Comparison of ENCODE assay signal across 7 cellular contexts in the genomic region with DNA sequence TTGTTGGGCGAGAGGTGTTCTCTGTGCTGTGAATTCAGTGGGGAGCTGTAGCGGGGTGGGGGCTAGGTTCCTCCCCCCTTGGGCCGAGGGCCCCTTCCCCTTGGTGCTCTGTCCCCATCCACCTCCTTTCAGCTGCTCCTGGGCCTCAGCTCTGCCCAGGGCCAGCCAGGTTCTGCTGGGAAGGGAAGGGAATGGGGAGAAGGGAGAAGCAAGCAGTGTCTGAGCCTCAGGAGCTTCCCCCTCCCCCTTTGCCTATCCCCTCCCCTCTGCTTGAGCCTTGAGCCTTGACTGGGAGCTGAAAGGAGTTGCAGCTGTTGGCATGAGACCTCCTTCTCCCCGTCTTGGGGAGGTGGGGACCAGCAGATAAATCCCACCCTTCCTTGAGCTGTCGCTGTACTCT. TPM values are rescaled to one million over a fixed set of nuclear protein-coding genes. Genes with fewer than 3 reads are reported as not detected.
DNase-seq lines count a peak whose midpoint lies in the region; ATAC-seq and TF ChIP-seq lines count a peak whose summit lies in the region.

No MANE protein-coding gene starts in this region.

- H3K4me3 ChIP-seq in HAP-1 (peak overlapping the region; percentile 88), SJCRH30 (peak overlapping the region; percentile 92), fibroblast of pulmonary artery (replicated peaks; ENCODE audit: low read depth, low read length) (peak overlapping the region; percentile 87), rectal smooth muscle tissue (ENCODE audit: low read length) (peak overlapping the region; percentile 93)

- H3K27me3 ChIP-seq in HAP-1 (ENCODE audit: low read depth) (no peaks in the 10 kb centered on the region), SJCRH30 (no peaks in the 10 kb centered on the region), rectal smooth muscle tissue (ENCODE audit: control insufficient read depth, insufficient read depth, low read length) (no peaks in the 10 kb centered on the region)

- no peak overlapping the region for H3K9ac ChIP-seq in rectal smooth muscle tissue (ENCODE audit: low read length)

- ATAC-seq in HG02588 (IDR thresholded peaks at IDR 0.05; ENCODE audit: unreplicated experiment), result no peak
- no peak for ATAC-seq in GM18867 (IDR thresholded peaks at IDR 0.05; ENCODE audit: unreplicated experiment)

- in situ Hi-C loops in HAP-1 (cut with MboI; ENCODE audit: low sequenced_read_pairs), result no loop called here

- TF ChIP-seq CTCF in fibroblast of pulmonary artery (IDR thresholded peaks at IDR 0.05; ENCODE audit: low read length, missing control alignments), result no peak

- peaks cover 9% of the 10 kb centered on the region; the same call in 1 of the 2 replicates for H3K4me1 ChIP-seq in HAP-1
- H3K4me1 ChIP-seq in SJCRH30, result 0 out of 2 replicates have a peak, but pooled peaks cover 4% of the 10 kb centered on the region
- H3K4me1 ChIP-seq in rectal smooth muscle tissue (ENCODE audit: control insufficient read depth, insufficient read depth, low read length), result peaks cover 5% of the 10 kb centered on the region

- DNase-seq in HAP-1 (ENCODE audit: low spot score in 2 of 2), result peak in 1 of 2 experiments; percentile 38
- peak; percentile 56 to 64 for DNase-seq in SJCRH30
- peak; percentile 7 for DNase-seq in fibroblast of pulmonary artery (ENCODE audit: low read depth)
- no peak for DNase-seq in COR-L47 (lab: John Stamatoyannopoulos, UW)

- H3K9me3 ChIP-seq in HAP-1, result no peaks in the 10 kb centered on the region
- no peaks in the 10 kb centered on the region for H3K9me3 ChIP-seq in SJCRH30 (replicated peaks)

- H3K36me3 ChIP-seq in HAP-1 (replicated peaks) (peaks cover 40% of the 10 kb centered on the region), SJCRH30 (peaks cover 19% of the 10 kb centered on the region), rectal smooth muscle tissue (ENCODE audit: control insufficient read depth, insufficient read depth, low read length) (peaks cover 12% of the 10 kb centered on the region)

- peak overlapping the region; percentile 79 for H3K27ac ChIP-seq in SJCRH30
- peak overlapping the region; percentile 77 for H3K27ac ChIP-seq in rectal smooth muscle tissue (ENCODE audit: low read depth, low read length)

RNA-seq across cellular contexts. Expression of gene RRP36, which starts 0.6 kb away (rescaled TPM):
- total RNA-seq in SJCRH30 (2014; rRNA removed; shearing (Covaris generic)), result 95.4 and 95.8 TPM in 2 replicates

RNA-seq across cellular contexts. Expression of gene KLHDC3, which starts 6.8 kb away (rescaled TPM):
- total RNA-seq in SJCRH30 (2014; rRNA removed; shearing (Covaris generic)), result 115 and 123 TPM in 2 replicates

RNA-seq across cellular contexts. Expression of gene MEA1, which starts 7.1 kb away (rescaled TPM):
- total RNA-seq in SJCRH30 (2014; rRNA removed; shearing (Covaris generic)), result 67.6 and 81.1 TPM in 2 replicates

RNA-seq across cellular contexts. Expression of gene CUL7, which starts 32.8 kb away (rescaled TPM):
- 14.8 and 15.2 TPM in 2 replicates for total RNA-seq in SJCRH30 (2014; rRNA removed; shearing (Covaris generic))

RNA-seq across cellular contexts. Expression of gene PPP2R5D, which starts 36.5 kb away (rescaled TPM):
- 70.2 and 71.9 TPM in 2 replicates for total RNA-seq in SJCRH30 (2014; rRNA removed; shearing (Covaris generic))
